ENCODE assay signal across 16 cellular contexts in genomic region chr7:123674399-123675091, GRCh38.
A peak's percentile ranks its signal among the peaks of the same experiment; 100 is the strongest.
DNase-seq lines count a peak whose midpoint lies in the region; TF ChIP-seq lines count a peak whose summit lies in the region.
"Had no signal": no experiment of that assay in that cellular context is flagged by ENCODE, and none has a peak within 500 bp of the region (broad histone marks: within the 10 kb centered on the region; RNA-seq: fewer than 3 reads in every experiment).

No MANE protein-coding gene starts in this region.

- TF ChIP-seq CTCF in cardiac fibroblast (IDR thresholded peaks at IDR 0.05; ENCODE audit: low read depth, low read length): no peak

- peak; percentile 47 for DNase-seq in HPDE6-E6E7 (ENCODE audit: extremely low spot score)
- peak; percentile 25 to 42 for DNase-seq in cardiac fibroblast (ENCODE audit: low read depth in 2 of 2)
- DNase-seq in kidney tubule cell (ENCODE audit: low spot score): peak; percentile 11
- no peak for DNase-seq in Kasumi-1 (lab: John Stamatoyannopoulos, UW)
- DNase-seq in SW480 (ENCODE audit: low spot score): no peak
- DNase-seq in activated CD8-positive, alpha-beta memory T cell treated with anti-CD3 and anti-CD28 coated beads, Interleukin-2, amount 50 U/mL, for 4 hours: no peak
- DNase-seq: activated T-cell treated with anti-CD3 and anti-CD28 coated beads, Interleukin-2, amount 50 U/mL, for 72 hours; Caco-2; endodermal cell; mucosa of descending colon; NCI-H2171; substantia nigra; SW 1271 had no signal

- peak overlapping the region; percentile 73 for H3K27ac ChIP-seq in subcutaneous abdominal adipose tissue (ENCODE audit: low read depth, low read length)
- H3K27ac ChIP-seq: ascending aorta, HL-60 had no signal

- H3K9ac ChIP-seq in subcutaneous abdominal adipose tissue (ENCODE audit: low read length in 5 of 5): no peak overlapping the region

- no peak overlapping the region for H3K4me3 ChIP-seq in cardiac fibroblast (replicated peaks in 1 of 2; ENCODE audit: low read depth in 2 of 2, low read length in 2 of 2)
- no peak overlapping the region for H3K4me3 ChIP-seq in subcutaneous abdominal adipose tissue (ENCODE audit: low read depth in 1 of 5, low read length in 5 of 5)
- H3K4me3 ChIP-seq: ascending aorta, mucosa of descending colon had no signal

- H3K27me3 ChIP-seq in subcutaneous abdominal adipose tissue (ENCODE audit: control insufficient read depth in 5 of 5, insufficient read depth in 4 of 5, low read length in 5 of 5): no peaks in the 10 kb centered on the region
- H3K27me3 ChIP-seq: ascending aorta had no signal

- no peaks in the 10 kb centered on the region for H3K9me3 ChIP-seq in subcutaneous abdominal adipose tissue (ENCODE audit: control insufficient read depth in 5 of 5, low read length in 5 of 5)
- H3K9me3 ChIP-seq: ascending aorta, Caco-2, mucosa of descending colon had no signal

- peaks cover 2 to 33% (median 13%) of the 10 kb centered on the region in 5 donors for H3K4me1 ChIP-seq in subcutaneous abdominal adipose tissue (ENCODE audit: control insufficient read depth in 5 of 5, insufficient read depth in 5 of 5, low read length in 5 of 5)
- H3K4me1 ChIP-seq: ascending aorta, Caco-2 had no signal

- no peaks in the 10 kb centered on the region for H3K36me3 ChIP-seq in subcutaneous abdominal adipose tissue (ENCODE audit: control insufficient read depth in 5 of 5, insufficient read depth in 5 of 5, low read length in 5 of 5)

Comparison
In these comparisons a context has a peak if more than half of its experiments do, and no peak if none do; other contexts are left out.
1. DNase-seq: peak in HPDE6-E6E7 (single experiment), cardiac fibroblast (2 of 2) and kidney tubule cell (single experiment); none in Kasumi-1 (0 of 2), SW480 (single experiment) and activated CD8-positive, alpha-beta memory T cell treated with anti-CD3 and anti-CD28 coated beads, Interleukin-2, amount 50 U/mL, for 4 hours (single experiment).